Comparison of ENCODE assay signal across 1 cellular context in the genomic region with DNA sequence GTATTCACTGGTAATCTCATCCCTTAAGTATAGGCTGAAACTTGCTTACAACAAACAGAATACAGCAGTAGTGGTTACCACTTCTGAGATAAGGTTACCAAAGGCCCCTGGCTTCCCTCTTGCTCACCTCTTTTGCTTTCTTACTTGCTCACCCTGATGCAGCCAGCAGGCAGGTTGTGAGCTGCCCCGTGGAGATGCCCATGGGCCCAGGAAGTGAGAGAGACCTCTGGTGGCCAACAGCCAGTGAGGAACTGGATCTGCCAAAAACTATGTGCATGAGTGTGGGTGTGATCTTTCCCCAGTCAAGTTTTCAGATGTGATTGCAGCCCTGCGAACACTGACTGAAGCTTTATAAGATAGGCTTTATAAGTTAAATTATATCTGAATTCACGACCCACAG.
TF ChIP-seq lines count a peak whose summit lies in the region.

No MANE protein-coding gene starts in this region.

TF ChIP-seq in K562, 482 proteins besides CTCF, POLR2A, EP300 and RAD21 (continued from another document):
- TF ChIP-seq, protein P1, sequence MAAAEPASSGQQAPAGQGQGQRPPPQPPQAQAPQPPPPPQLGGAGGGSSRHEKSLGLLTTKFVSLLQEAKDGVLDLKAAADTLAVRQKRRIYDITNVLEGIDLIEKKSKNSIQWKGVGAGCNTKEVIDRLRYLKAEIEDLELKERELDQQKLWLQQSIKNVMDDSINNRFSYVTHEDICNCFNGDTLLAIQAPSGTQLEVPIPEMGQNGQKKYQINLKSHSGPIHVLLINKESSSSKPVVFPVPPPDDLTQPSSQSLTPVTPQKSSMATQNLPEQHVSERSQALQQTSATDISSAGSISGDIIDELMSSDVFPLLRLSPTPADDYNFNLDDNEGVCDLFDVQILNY (CRISPR knock-in tag; IDR thresholded peaks at IDR 0.05), result no peak
- TF ChIP-seq SMC3 (conservative IDR thresholded peaks at IDR 0.05; ENCODE audit: insufficient read depth, low read depth, low read length) (0 out of 2 replicates have a peak, but pooled peaks have one; percentile 19), SPI1 (IDR thresholded peaks at IDR 0.05; ENCODE audit: borderline replicate concordance, low read depth, low read length) (peak; percentile 37; the same call in 1 of the 2 replicates), CEBPG (CRISPR knock-in tag; IDR thresholded peaks at IDR 0.05) (no peak), CEBPG (tag; conservative IDR thresholded peaks at IDR 0.05 in 1 of 2, IDR thresholded peaks at IDR 0.05 in 1 of 2) (no peak), ETV1 (tag; conservative IDR thresholded peaks at IDR 0.05; ENCODE audit: low read depth) (peak; percentile 19; the same call in 1 of the 2 replicates), MIER1 (IDR thresholded peaks at IDR 0.05; ENCODE audit: low read depth) (no peak), TRIM28 (IDR thresholded peaks at IDR 0.05) (no peak), KAT7 (CRISPR knock-in tag; IDR thresholded peaks at IDR 0.05; ENCODE audit: borderline replicate concordance) (no peak), ZNF232 (CRISPR knock-in tag; IDR thresholded peaks at IDR 0.05) (no peak), CAMTA2 (CRISPR knock-in tag; conservative IDR thresholded peaks at IDR 0.05) (no peak)
